3 cellular contexts compared by ENCODE assay signal in genomic region chr20:50042370-50043313, GRCh38.
TF ChIP-seq lines count a peak whose summit lies in the region.

No MANE protein-coding gene starts in this region.

TF ChIP-seq in A549, 52 proteins besides CTCF, POLR2A, EP300 and RAD21:
- TF ChIP-seq ZFP36 (IDR thresholded peaks at IDR 0.05; ENCODE audit: borderline replicate concordance, partially characterized antibody) (peak; percentile 57), MAX (IDR thresholded peaks at IDR 0.05) (no peak), KDM1A (IDR thresholded peaks at IDR 0.05; ENCODE audit: low read depth) (peak; percentile 71; the same call in 1 of the 2 replicates), BCL3 (IDR thresholded peaks at IDR 0.05) (no peak)

TF ChIP-seq in IMR-90, 13 proteins besides CTCF, POLR2A, EP300 and RAD21:
- TF ChIP-seq CHD1 (IDR thresholded peaks at IDR 0.05; ENCODE audit: low read depth, low read length) (no peak), MAZ (IDR thresholded peaks at IDR 0.05; ENCODE audit: borderline replicate concordance, low read depth, low read length) (no peak)
TF ChIP-seq in IMR-90: peak in this region for 0.

TF ChIP-seq in H1, 55 proteins besides CTCF, POLR2A, EP300 and RAD21:
- TF ChIP-seq TCF12 (IDR thresholded peaks at IDR 0.05; ENCODE audit: low read depth, low read length) (no peak), KDM1A (IDR thresholded peaks at IDR 0.05; ENCODE audit: borderline replicate concordance, low read length) (peak; percentile 40; the same call in 1 of the 2 replicates), BRCA1 (IDR thresholded peaks at IDR 0.05; ENCODE audit: low read depth, low read length) (no peak)
